16 cellular contexts compared by ENCODE assay signal in genomic region chr4:110612631-110613269, GRCh38. TPM values are rescaled to one million over a fixed set of nuclear protein-coding genes. Genes with fewer than 3 reads are reported as not detected.
DNase-seq lines count a peak whose midpoint lies in the region; ATAC-seq and TF ChIP-seq lines count a peak whose summit lies in the region.
"Had no signal": no experiment of that assay in that cellular context is flagged by ENCODE, and none has a peak within 500 bp of the region (broad histone marks: within the 10 kb centered on the region; RNA-seq: fewer than 3 reads in every experiment).

No MANE protein-coding gene starts in this region.

- DNase-seq in AG08396 (ENCODE audit: low spot score) (peak; percentile 5), H9 (no peak), fibroblast of villous mesenchyme (ENCODE audit: low read depth) (peak; percentile 51), NAMALWA (ENCODE audit: low spot score) (no peak), adrenal gland (no peak), T-helper 2 cell (no peak)
- DNase-seq: COR-L47, HFFc6, NCI-H1092 treated with DMSO at 0.1 percent for 48 hours, NCI-H1694 treated with DMSO at 0.1 percent for 48 hours, SHP77 had no signal

- TF ChIP-seq CTCF in H9 (conservative IDR thresholded peaks at IDR 0.05) (no peak), fibroblast of villous mesenchyme (IDR thresholded peaks at IDR 0.05; ENCODE audit: insufficient read depth, low read depth, low read length) (no peak), nephron (IDR thresholded peaks at IDR 0.05; ENCODE audit: unreplicated experiment in 3 of 3) (no peak), adrenal gland (IDR thresholded peaks at IDR 0.05) (no peak)

- peaks cover 0 to 9% of the 10 kb centered on the region in 2 experiments; a peak in 1 of 5 replicates for H3K9me3 Mint-ChIP-seq in H9
- no peaks in the 10 kb centered on the region for H3K9me3 Mint-ChIP-seq in nephron
- H3K9me3 Mint-ChIP-seq: HFFc6 had no signal

- no peak for TF ChIP-seq POLR2A in adrenal gland (IDR thresholded peaks at IDR 0.05)

- H3K23me2 ChIP-seq in H9 (ENCODE audit: insufficient read length, low read depth, low read length, poor library complexity, severe bottlenecking): peaks cover 16% of the 10 kb centered on the region

- H2AK5ac ChIP-seq in H9 (ENCODE audit: insufficient read length, low read length): no peak overlapping the region

- H3K79me1 ChIP-seq in H9 (ENCODE audit: insufficient read depth, low read depth, low read length, poor library complexity, severe bottlenecking): no peaks in the 10 kb centered on the region

- no peak overlapping the region for H2BK12ac ChIP-seq in H9 (ENCODE audit: insufficient read length, low read depth, low read length)

- no peaks in the 10 kb centered on the region; a peak in 1 of 7 replicates for H3K36me3 Mint-ChIP-seq in H9 (ENCODE audit: insufficient read depth in 1 of 3, low read depth in 3 of 3)
- H3K36me3 Mint-ChIP-seq in nephron (ENCODE audit: low read depth): peaks cover 8% of the 10 kb centered on the region
- H3K36me3 Mint-ChIP-seq: CD14-positive monocyte had no signal

- no peak overlapping the region for H3K4ac ChIP-seq in H9 (ENCODE audit: low read depth, low read length)

- no peak overlapping the region for H2BK15ac ChIP-seq in H9 (ENCODE audit: low read depth, low read length)

- no peak overlapping the region for H3K14ac ChIP-seq in H9 (ENCODE audit: insufficient read depth, low read length)

- H3K27ac ChIP-seq in H9 (ENCODE audit: insufficient read length, low read depth, low read length) (no peak overlapping the region), adrenal gland (no peak overlapping the region)
- H3K27ac ChIP-seq: KMS-11 had no signal

- H3K9me3 ChIP-seq in H9 (ENCODE audit: control insufficient read depth, low read depth, low read length): no peaks in the 10 kb centered on the region
- H3K9me3 ChIP-seq in adrenal gland (replicated peaks in 1 of 3): no peaks in the 10 kb centered on the region

- peak overlapping the region; percentile 5 for H3K4me2 ChIP-seq in H9 (ENCODE audit: insufficient read depth, insufficient read length, low read length)
- H3K4me2 ChIP-seq: KMS-11 had no signal

- no peak overlapping the region for H3K9ac ChIP-seq in H9 (ENCODE audit: extremely low read depth, insufficient read length, low read length)
- H3K9ac ChIP-seq: KMS-11 had no signal

- no peak for ATAC-seq in HG03039 (IDR thresholded peaks at IDR 0.05; ENCODE audit: unreplicated experiment)
- ATAC-seq: HepG2 had no signal

- H2BK120ac ChIP-seq in H9 (ENCODE audit: low read depth, low read length, poor library complexity, severe bottlenecking): no peak overlapping the region

- peaks cover 62% of the 10 kb centered on the region for H3K27me3 Mint-ChIP-seq in H9 (ENCODE audit: low read depth)
- H3K27me3 Mint-ChIP-seq in nephron (ENCODE audit: low read depth): peaks cover 68% of the 10 kb centered on the region

- no peak overlapping the region for H4K91ac ChIP-seq in H9 (ENCODE audit: insufficient read length, low read depth, low read length)

- H2BK5ac ChIP-seq in H9 (ENCODE audit: insufficient read length, low read length): no peak overlapping the region

- H3K4me3 ChIP-seq in fibroblast of villous mesenchyme (ENCODE audit: low read depth, low read length) (no peak overlapping the region), adrenal gland (no peak overlapping the region)

- no peak overlapping the region for H3T11ph ChIP-seq in H9 (ENCODE audit: low read length)

- H3K23ac ChIP-seq in H9 (ENCODE audit: insufficient read length, low read depth, low read length): no peak overlapping the region

- no peak overlapping the region for H2BK20ac ChIP-seq in H9 (ENCODE audit: low read depth, low read length, poor library complexity, severe bottlenecking)

- peaks cover 71% of the 10 kb centered on the region for H3K27me3 ChIP-seq in H9 (ENCODE audit: insufficient read depth, low read length)
- peaks cover 78% of the 10 kb centered on the region for H3K27me3 ChIP-seq in adrenal gland

- intact Hi-C loops in adrenal gland (cut with DNase I): no loop called here

- no peak overlapping the region for H4K5ac ChIP-seq in H9 (ENCODE audit: insufficient read length, low read depth, low read length)

- no peak overlapping the region for H2AFZ ChIP-seq in H9 (ENCODE audit: low read length)

- H3K4me1 Mint-ChIP-seq in H9 (peaks cover 55 to 60% of the 10 kb centered on the region in 2 experiments), nephron (peaks cover 48% of the 10 kb centered on the region)

- peak overlapping the region; percentile 14 to 35; a peak in 3 of 5 replicates for H3K4me3 Mint-ChIP-seq in H9
- H3K4me3 Mint-ChIP-seq in nephron: peak overlapping the region; percentile 81 to 88 (median 88)

- WGBS in H9 (ENCODE audit: extremely low coverage, insufficient read length, low lambda C conversion rate): no CpG with 5 or more reads among the region's 23 CpGs
- 11 to 19% (median 15%) methylated on average over 20 to 23 of the region's 23 CpGs for WGBS in adrenal gland, 4 donors

- H3K4me1 ChIP-seq in H9 (ENCODE audit: insufficient read depth, low read length) (0 out of 2 replicates have a peak, but pooled peaks cover 2% of the 10 kb centered on the region), adrenal gland (replicated peaks in 1 of 2) (no peaks in the 10 kb centered on the region)

- no peak overlapping the region for H3K18ac ChIP-seq in H9 (ENCODE audit: insufficient read length, low read depth, low read length)

- no peaks in the 10 kb centered on the region for H4K20me1 ChIP-seq in H9 (ENCODE audit: control insufficient read depth, insufficient read depth, insufficient read length)

- no peak overlapping the region for H3K56ac ChIP-seq in H9 (ENCODE audit: insufficient read length, low read depth, low read length)

- H3K27ac Mint-ChIP-seq in H9 (no peak overlapping the region), nephron (peak overlapping the region; percentile 93 to 95 (median 94))
- H3K27ac Mint-ChIP-seq: CD14-positive monocyte, HFFc6 had no signal

- H4K8ac ChIP-seq in H9 (replicated peaks; ENCODE audit: insufficient read length, low read depth, low read length): no peak overlapping the region

- H3K79me2 ChIP-seq in H9 (ENCODE audit: insufficient read depth, low read length): no peaks in the 10 kb centered on the region

- no peaks in the 10 kb centered on the region for H3K36me3 ChIP-seq in adrenal gland (replicated peaks in 1 of 2)

RNA-seq across cellular contexts. Expression of gene PITX2, which starts 10.1 kb away (rescaled TPM):
- total RNA-seq in H9 (2021) (7.5 and 8.5 TPM in 2 replicates), fibroblast of villous mesenchyme (7.8 and 25.4 TPM in 2 replicates), adrenal gland (not detected)
- polyA plus RNA-seq in adrenal gland: not detected
- total RNA-seq: HepG2 had no signal
- polyA plus RNA-seq: CD14-positive monocyte, HepG2 had no signal

Comparison
In these comparisons a context has a peak if more than half of its experiments do, and no peak if none do; other contexts are left out.
1. DNase-seq: peak in AG08396 (single experiment) and fibroblast of villous mesenchyme (single experiment); none in H9 (single experiment), NAMALWA (single experiment), adrenal gland (0 of 7) and T-helper 2 cell (0 of 5).
2. H3K27ac Mint-ChIP-seq: peak in nephron (3 of 3); none in H9 (0 of 3).